Comparison of ENCODE assay signal across 6 cellular contexts in genomic region chr1:239307886-239308285, GRCh38.
"Had no signal": no experiment of that assay in that cellular context is flagged by ENCODE, and none has a peak within 500 bp of the region (broad histone marks: within the 10 kb centered on the region; RNA-seq: fewer than 3 reads in every experiment).

No MANE protein-coding gene starts in this region.

- FAIRE-seq: HepG2 had no signal

- H3K9ac ChIP-seq: GM23248 had no signal

- ATAC-seq: HepG2 had no signal

- DNase-seq: GM23248, GOT3, H9, HCEC 1CT had no signal

- H3K27ac ChIP-seq: GM23248, HL-60 had no signal

- H3K4me3 ChIP-seq: GM23248 had no signal
